8 cellular contexts compared by ENCODE assay signal in the genomic region with DNA sequence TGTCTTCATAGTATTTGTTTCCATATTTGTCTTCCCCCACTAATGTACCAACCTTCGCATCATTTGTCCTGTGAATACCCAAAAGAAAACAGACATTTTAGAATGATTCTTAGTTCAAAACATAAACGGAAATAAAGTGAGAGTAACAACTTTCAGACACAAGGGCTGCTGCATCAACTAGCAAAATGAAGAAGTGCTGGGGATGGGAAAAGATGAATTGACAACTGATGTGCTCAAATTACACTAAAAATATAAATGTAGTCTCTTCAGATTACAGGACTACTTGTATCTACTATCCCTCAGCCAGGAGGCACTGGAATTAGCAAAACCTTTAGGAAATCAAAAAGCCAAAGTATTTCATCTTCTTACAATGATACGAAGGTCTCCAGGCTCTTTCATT. TPM values are rescaled to one million over a fixed set of nuclear protein-coding genes. Genes with fewer than 3 reads are reported as not detected.
A peak's percentile ranks its signal among the peaks of the same experiment; 100 is the strongest.
DNase-seq lines count a peak whose midpoint lies in the region; ATAC-seq lines count a peak whose summit lies in the region.

No MANE protein-coding gene starts in this region.

- peaks cover 5% of the 10 kb centered on the region for H3K36me3 ChIP-seq in CD8-positive, alpha-beta memory T cell (ENCODE audit: insufficient read depth, low read length)
- H3K36me3 ChIP-seq in NT2/D1 (ENCODE audit: insufficient read depth, insufficient read length, low read length) (peaks cover 19% of the 10 kb centered on the region), neuron (ENCODE audit: insufficient read depth, low read length) (peaks cover 18% of the 10 kb centered on the region)

- H3K27me3 Mint-ChIP-seq in CD8-positive, alpha-beta memory T cell, result peaks cover 0 to 3% of the 10 kb centered on the region in 2 donors
- no peaks in the 10 kb centered on the region for H3K27me3 Mint-ChIP-seq in effector memory CD8-positive, alpha-beta T cell

- H3K4me3 Mint-ChIP-seq in CD8-positive, alpha-beta memory T cell, result peak overlapping the region; percentile 89 to 97 (median 95)
- peak overlapping the region; percentile 89 to 93 for H3K4me3 Mint-ChIP-seq in effector memory CD8-positive, alpha-beta T cell

- H3K9me3 ChIP-seq in CD8-positive, alpha-beta memory T cell (ENCODE audit: low read length), result peaks cover 5% of the 10 kb centered on the region
- peaks cover 11% of the 10 kb centered on the region for H3K9me3 ChIP-seq in NT2/D1 (ENCODE audit: insufficient read depth, low read length)
- no peaks in the 10 kb centered on the region for H3K9me3 ChIP-seq in neuron (ENCODE audit: low read length)

- no peak for DNase-seq in CD8-positive, alpha-beta memory T cell
- no peak for DNase-seq in NT2/D1 (ENCODE audit: low read depth, low spot score)
- no peak for DNase-seq in effector memory CD8-positive, alpha-beta T cell
- DNase-seq in AG08395 (ENCODE audit: low spot score), result no peak
- DNase-seq in stimulated activated CD4-positive, alpha-beta T cell treated with anti-CD3 and anti-CD28 coated beads, Interleukin-15, amount 100 ng/mL, for 24 hours, result no peak
- DNase-seq in NCI-H2029 (lab: John Stamatoyannopoulos, UW), result no peak

- peak overlapping the region; percentile 81 for H3K27ac ChIP-seq in CD8-positive, alpha-beta memory T cell (ENCODE audit: low read depth, low read length)

- peak overlapping the region; percentile 97 for H3K9ac ChIP-seq in NT2/D1 (ENCODE audit: insufficient read length, low read depth)

- H3K4me3 ChIP-seq in CD8-positive, alpha-beta memory T cell (ENCODE audit: low read length), result peak overlapping the region; percentile 92
- H3K4me3 ChIP-seq in NT2/D1 (ENCODE audit: insufficient read length, low read depth) (peak overlapping the region; percentile 89), neuron (ENCODE audit: low read length) (peak overlapping the region; percentile 93)

- POLR2A ChIA-PET in CD8-positive, alpha-beta memory T cell (lab: Charles Lee), result interaction anchor here (0.6 to 0.9 kb wide), 2 partner anchors 12 to 940 kb away, joined by 3 to 7 read pairs; a partner anchor contains a TSS

- CTCF ChIA-PET in CD8-positive, alpha-beta memory T cell (lab: Charles Lee), result no interaction called here

- H3K9me3 Mint-ChIP-seq in CD8-positive, alpha-beta memory T cell, result peaks cover 4 to 16% (median 10%) of the 10 kb centered on the region in 5 donors
- H3K9me3 Mint-ChIP-seq in effector memory CD8-positive, alpha-beta T cell, result peaks cover 0 to 6% of the 10 kb centered on the region in 2 donors

- no peaks in the 10 kb centered on the region for H3K27me3 ChIP-seq in CD8-positive, alpha-beta memory T cell (ENCODE audit: insufficient read depth, low read length, poor library complexity, severe bottlenecking)
- no peaks in the 10 kb centered on the region for H3K27me3 ChIP-seq in NT2/D1 (ENCODE audit: insufficient read depth, insufficient read length)
- no peaks in the 10 kb centered on the region for H3K27me3 ChIP-seq in neuron (ENCODE audit: insufficient read depth, low read length)

- H3K4me1 Mint-ChIP-seq in CD8-positive, alpha-beta memory T cell, result peaks cover 51 to 61% (median 59%) of the 10 kb centered on the region in 3 donors
- H3K4me1 Mint-ChIP-seq in effector memory CD8-positive, alpha-beta T cell (ENCODE audit: low read depth in 2 of 2), result peaks cover 27 to 37% of the 10 kb centered on the region in 2 donors

- peaks cover 3 to 41% (median 17%) of the 10 kb centered on the region in 3 donors for H3K36me3 Mint-ChIP-seq in CD8-positive, alpha-beta memory T cell
- H3K36me3 Mint-ChIP-seq in effector memory CD8-positive, alpha-beta T cell (ENCODE audit: insufficient read depth), result peaks cover 40% of the 10 kb centered on the region

- H3K27ac Mint-ChIP-seq in CD8-positive, alpha-beta memory T cell, result peak overlapping the region; percentile 24 to 97 (median 94)
- H3K27ac Mint-ChIP-seq in effector memory CD8-positive, alpha-beta T cell, result peak overlapping the region; percentile 92 to 93

- H2AFZ ChIP-seq in neuron (ENCODE audit: low read depth, low read length), result peak overlapping the region; percentile 19

- H3K4me1 ChIP-seq in CD8-positive, alpha-beta memory T cell (ENCODE audit: insufficient read depth, low read length), result peaks cover 48% of the 10 kb centered on the region
- H3K4me1 ChIP-seq in NT2/D1 (ENCODE audit: insufficient read depth, insufficient read length) (no peaks in the 10 kb centered on the region), neuron (ENCODE audit: insufficient read depth, low read length) (peaks cover 2% of the 10 kb centered on the region)

- no peak for ATAC-seq in effector memory CD8-positive, alpha-beta T cell (replicated peaks)
- no peak for ATAC-seq in GM18907 (IDR thresholded peaks at IDR 0.05; ENCODE audit: unreplicated experiment)

RNA-seq across cellular contexts. Expression of a gene that starts 0.7 kb away (rescaled TPM):
- total RNA-seq in CD8-positive, alpha-beta memory T cell, result 100 to 1,000 TPM; 133 to 149 TPM
- polyA plus RNA-seq in CD8-positive, alpha-beta memory T cell, result 245 TPM
